Comparison of ENCODE assay signal across 17 cellular contexts in the genomic region with DNA sequence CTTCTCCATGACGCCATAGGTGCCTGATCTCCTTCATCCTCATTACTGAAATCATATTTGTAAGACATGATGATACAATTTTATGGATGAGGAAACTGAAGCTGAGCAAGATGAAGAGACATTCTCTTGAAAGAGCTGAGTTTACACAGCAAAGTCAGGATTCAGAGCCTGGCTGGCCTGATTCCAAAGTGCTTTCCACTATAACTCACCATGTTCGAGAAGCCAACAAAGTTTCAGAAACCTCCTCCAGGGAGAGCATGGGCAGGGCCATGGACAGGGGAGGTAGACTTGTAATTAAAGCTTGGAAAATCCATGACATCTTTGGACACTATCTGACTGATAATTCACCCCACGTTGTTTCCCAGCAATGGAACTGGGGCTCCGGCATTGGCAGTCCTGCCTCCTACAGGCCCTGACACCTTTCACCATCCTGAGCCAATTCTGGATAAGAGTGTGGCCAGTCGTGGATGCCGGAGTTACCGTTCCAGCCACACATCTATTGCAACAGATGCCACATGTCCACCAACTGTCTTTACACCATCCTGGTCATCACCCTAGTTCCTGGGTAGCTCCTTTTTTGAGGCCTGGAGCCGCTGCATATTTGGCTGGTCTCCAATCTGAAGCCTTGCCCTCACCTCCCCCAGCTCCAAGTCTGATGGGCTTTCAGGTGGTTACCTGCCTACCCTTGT.
DNase-seq lines count a peak whose midpoint lies in the region; ATAC-seq and TF ChIP-seq lines count a peak whose summit lies in the region.
"Had no signal": no experiment of that assay in that cellular context is flagged by ENCODE, and none has a peak within 500 bp of the region (broad histone marks: within the 10 kb centered on the region; RNA-seq: fewer than 3 reads in every experiment).

No MANE protein-coding gene starts in this region.

- no peak overlapping the region for H3K27ac Mint-ChIP-seq in stimulated activated effector memory CD8-positive, alpha-beta T cell treated with anti-CD3 and anti-CD28 coated beads, Interleukin-12 subunit alpha, Interleukin-12 subunit beta, amount 100 ng/mL, for 72 hours

- peak; percentile 49 for DNase-seq in IMR-90
- no peak for DNase-seq in coronary artery (ENCODE audit: low spot score)
- peak; percentile 41 for DNase-seq in mesenchymal stem cell
- peak; percentile 30 for DNase-seq in stromal cell of bone marrow (ENCODE audit: low read depth)
- no peak for DNase-seq in stimulated activated effector memory CD8-positive, alpha-beta T cell treated with anti-CD3 and anti-CD28 coated beads, Interleukin-12 subunit alpha, Interleukin-12 subunit beta, amount 100 ng/mL, for 72 hours (ENCODE audit: low spot score in 2 of 2)
- no peak for DNase-seq in esophagus squamous epithelium (lab: John Stamatoyannopoulos, UW)
- DNase-seq: ACHN; BE2C; CD4-positive, alpha-beta memory T cell; DMS79; Kasumi-1; NCI-H187 treated with DMSO at 0.1 percent for 48 hours; NCI-H446 treated with DMSO at 0.1 percent for 48 hours; Peyer's patch; SHP77 had no signal

- TF ChIP-seq POLR2A in IMR-90 (IDR thresholded peaks at IDR 0.05; ENCODE audit: low read depth, low read length) (no peak), esophagus squamous epithelium (IDR thresholded peaks at IDR 0.05) (no peak)

- peak overlapping the region; percentile 60; the same call in 1 of the 2 replicates for H2AK5ac ChIP-seq in IMR-90 (ENCODE audit: low read depth, low read length)
- H2AK5ac ChIP-seq in mesenchymal stem cell (ENCODE audit: low read length, severe bottlenecking): no peak overlapping the region

- H3K36me3 ChIP-seq in IMR-90 (ENCODE audit: control insufficient read depth, insufficient read depth, low read length): no peaks in the 10 kb centered on the region
- H3K36me3 ChIP-seq in mesenchymal stem cell (ENCODE audit: control insufficient read depth in 1 of 2, insufficient read depth in 2 of 2, low read depth in 1 of 2, low read length in 2 of 2): no peaks in the 10 kb centered on the region
- H3K36me3 ChIP-seq in esophagus squamous epithelium: no peaks in the 10 kb centered on the region
- H3K36me3 ChIP-seq: BE2C, Peyer's patch had no signal

- H3K18ac ChIP-seq in IMR-90 (ENCODE audit: low read depth, low read length) (peak overlapping the region; percentile 46), mesenchymal stem cell (ENCODE audit: low read depth in 1 of 2, low read length in 2 of 2) (peak overlapping the region in 1 of 2 experiments; percentile 41)

- H3K4me1 ChIP-seq in IMR-90 (ENCODE audit: control insufficient read depth, insufficient read depth, low read length) (peaks cover 31% of the 10 kb centered on the region), mesenchymal stem cell (ENCODE audit: control insufficient read depth, insufficient read depth, low read depth, low read length) (peaks cover 18% of the 10 kb centered on the region), esophagus squamous epithelium (peaks cover 33 to 66% (median 37%) of the 10 kb centered on the region in 3 donors)

- no peak overlapping the region for H3K23ac ChIP-seq in IMR-90 (ENCODE audit: low read depth, low read length)
- no peak overlapping the region for H3K23ac ChIP-seq in mesenchymal stem cell (ENCODE audit: low read length in 2 of 2)

- H2AFZ ChIP-seq in IMR-90 (replicated peaks; ENCODE audit: low read length, poor library complexity) (no peak overlapping the region), mesenchymal stem cell (ENCODE audit: low read depth, low read length) (no peak overlapping the region)

- in situ Hi-C loops in IMR-90 (cut with MboI; ENCODE audit: low sequenced_read_pairs): no loop called here

- H3K4me1 Mint-ChIP-seq in stimulated activated effector memory CD8-positive, alpha-beta T cell treated with anti-CD3 and anti-CD28 coated beads, Interleukin-12 subunit alpha, Interleukin-12 subunit beta, amount 100 ng/mL, for 72 hours: peaks cover 4% of the 10 kb centered on the region
- H3K4me1 Mint-ChIP-seq: CD4-positive, alpha-beta memory T cell had no signal

- H2BK120ac ChIP-seq in IMR-90 (ENCODE audit: low read depth, low read length) (peak overlapping the region; percentile 10), mesenchymal stem cell (ENCODE audit: low read depth, low read length) (no peak overlapping the region)

- WGBS in IMR-90 (ENCODE audit: extremely low coverage in 2 of 2, insufficient read length in 1 of 2), 2 experiments: 75% methylated on average over 6 of the region's 8 CpGs; no CpG with 5 or more reads in 1 of the 2 experiments
- 98% methylated on average over 8 of the region's 8 CpGs for WGBS in mesenchymal stem cell
- WGBS in esophagus squamous epithelium, 2 donors: 65 to 73% methylated on average over 8 of the region's 8 CpGs

- no peak overlapping the region for H3K9ac ChIP-seq in IMR-90 (ENCODE audit: low read depth, low read length)
- no peak overlapping the region for H3K9ac ChIP-seq in mesenchymal stem cell (ENCODE audit: low read length)

- CTCF ChIA-PET in IMR-90 (lab: Yijun Ruan, JAX): interaction anchor here (1.0 kb wide), 1 partner anchor 72 kb away, joined by 3 read pairs; no protein-coding TSS in a partner anchor

- H2BK12ac ChIP-seq in mesenchymal stem cell (ENCODE audit: low read length in 2 of 2): peak overlapping the region in 1 of 2 experiments; percentile 45

- no peaks in the 10 kb centered on the region for H3K9me3 ChIP-seq in IMR-90 (ENCODE audit: control insufficient read depth, insufficient read depth, low read length)
- H3K9me3 ChIP-seq in mesenchymal stem cell (ENCODE audit: control insufficient read depth, low read length): no peaks in the 10 kb centered on the region
- no peaks in the 10 kb centered on the region for H3K9me3 ChIP-seq in esophagus squamous epithelium
- H3K9me3 ChIP-seq: BE2C, Peyer's patch had no signal

- ATAC-seq in IMR-90 (ENCODE audit: low read depth) (no peak), GM19397 (IDR thresholded peaks at IDR 0.05; ENCODE audit: unreplicated experiment) (no peak), GM18498 (IDR thresholded peaks at IDR 0.05; ENCODE audit: unreplicated experiment) (no peak)
- ATAC-seq in stimulated activated effector memory CD8-positive, alpha-beta T cell treated with anti-CD3 and anti-CD28 coated beads, Interleukin-12 subunit alpha, Interleukin-12 subunit beta, amount 100 ng/mL, for 72 hours: no peak

- H2AK9ac ChIP-seq in IMR-90 (replicated peaks; ENCODE audit: low read depth, low read length, poor library complexity): peak overlapping the region; percentile 66

- H4K20me1 ChIP-seq in IMR-90 (ENCODE audit: insufficient read depth, low read length): no peaks in the 10 kb centered on the region

- H2BK20ac ChIP-seq in IMR-90 (ENCODE audit: low read depth, low read length): peak overlapping the region; percentile 45

- no TSS peak for BruUV-seq in IMR-90 (replicated peaks; lab: Mats Ljungman, UMichigan)

- no peak overlapping the region for H4K8ac ChIP-seq in IMR-90 (ENCODE audit: low read depth in 2 of 2, low read length in 2 of 2)
- H4K8ac ChIP-seq in mesenchymal stem cell (ENCODE audit: low read length): no peak overlapping the region

- H3K4ac ChIP-seq in IMR-90 (ENCODE audit: low read depth, low read length): peak overlapping the region; percentile 40
- H3K4ac ChIP-seq in mesenchymal stem cell (ENCODE audit: low read depth in 1 of 2, low read length in 2 of 2): no peak overlapping the region

- H2BK15ac ChIP-seq in IMR-90 (ENCODE audit: low read depth, low read length) (peak overlapping the region; percentile 53; the same call in 1 of the 3 replicates), mesenchymal stem cell (ENCODE audit: low read depth, poor library complexity, severe bottlenecking) (no peak overlapping the region)

- H3K27me3 ChIP-seq in IMR-90 (ENCODE audit: control insufficient read depth, insufficient read depth, low read length) (no peaks in the 10 kb centered on the region), mesenchymal stem cell (ENCODE audit: control insufficient read depth in 1 of 2, insufficient read depth in 1 of 2, low read length in 2 of 2) (no peaks in the 10 kb centered on the region), esophagus squamous epithelium (no peaks in the 10 kb centered on the region)
- H3K27me3 ChIP-seq: BE2C, Peyer's patch had no signal

- no peak overlapping the region; the same call in 1 of the 2 replicates for H3K14ac ChIP-seq in IMR-90 (replicated peaks; ENCODE audit: low read depth, low read length)
- H3K14ac ChIP-seq in mesenchymal stem cell (ENCODE audit: low read length in 2 of 2): peak overlapping the region in 1 of 2 experiments; percentile 44

- H4K91ac ChIP-seq in IMR-90 (ENCODE audit: insufficient read depth, low read depth, low read length) (peak overlapping the region; percentile 31), mesenchymal stem cell (ENCODE audit: low read length) (no peak overlapping the region)

- H3K56ac ChIP-seq in IMR-90 (ENCODE audit: extremely low read depth, insufficient read depth, low read length): no peak overlapping the region

- H3K4me2 ChIP-seq in IMR-90 (ENCODE audit: low read depth, low read length) (no peak overlapping the region), mesenchymal stem cell (ENCODE audit: low read length, poor library complexity, severe bottlenecking) (no peak overlapping the region)

- H3K9me3 Mint-ChIP-seq in stimulated activated effector memory CD8-positive, alpha-beta T cell treated with anti-CD3 and anti-CD28 coated beads, Interleukin-12 subunit alpha, Interleukin-12 subunit beta, amount 100 ng/mL, for 72 hours: no peaks in the 10 kb centered on the region

- H3K4me3 Mint-ChIP-seq in stimulated activated effector memory CD8-positive, alpha-beta T cell treated with anti-CD3 and anti-CD28 coated beads, Interleukin-12 subunit alpha, Interleukin-12 subunit beta, amount 100 ng/mL, for 72 hours: no peak overlapping the region
- H3K4me3 Mint-ChIP-seq: CD4-positive, alpha-beta memory T cell had no signal

- TF ChIP-seq CTCF in IMR-90 (conservative IDR thresholded peaks at IDR 0.05; ENCODE audit: low read depth, low read length) (no peak), coronary artery (IDR thresholded peaks at IDR 0.05) (no peak), esophagus squamous epithelium (IDR thresholded peaks at IDR 0.05) (no peak)

- no peaks in the 10 kb centered on the region for H3K36me3 Mint-ChIP-seq in stimulated activated effector memory CD8-positive, alpha-beta T cell treated with anti-CD3 and anti-CD28 coated beads, Interleukin-12 subunit alpha, Interleukin-12 subunit beta, amount 100 ng/mL, for 72 hours
- H3K36me3 Mint-ChIP-seq: CD4-positive, alpha-beta memory T cell had no signal

- POLR2A ChIA-PET in IMR-90 (lab: Charles Lee; ENCODE audit: unreplicated experiment): no interaction called here

- TF ChIP-seq RAD21 in IMR-90 (IDR thresholded peaks at IDR 0.05; ENCODE audit: low read length): no peak

- peaks cover 16% of the 10 kb centered on the region for H3K9me1 ChIP-seq in IMR-90 (ENCODE audit: insufficient read depth, low read length)

- H3K4me3 ChIP-seq in IMR-90 (ENCODE audit: insufficient read depth, low read depth, low read length) (no peak overlapping the region), coronary artery (no peak overlapping the region), mesenchymal stem cell (ENCODE audit: insufficient read depth in 1 of 2, low read depth in 1 of 2, low read length in 2 of 2) (no peak overlapping the region), esophagus squamous epithelium (no peak overlapping the region)
- H3K4me3 ChIP-seq: Peyer's patch had no signal

- H3K27ac ChIP-seq in IMR-90 (ENCODE audit: insufficient read depth, low read length) (no peak overlapping the region), coronary artery (peak overlapping the region; percentile 41 to 93), mesenchymal stem cell (ENCODE audit: low read length, poor library complexity, severe bottlenecking) (no peak overlapping the region), esophagus squamous epithelium (peak overlapping the region in 1 of 4 donors; percentile 92)

- intact Hi-C loops in IMR-90 (cut with micrococcal nuclease) (loop anchor here (10.0 kb wide), 1 partner anchor 228 kb away; the partner anchor contains the start of gene WDR43), esophagus squamous epithelium (cut with DNase I) (loop anchor here (10.0 kb wide), 1 partner anchor 88 kb away; the partner anchor contains the start of gene PPP1CB)

- H2BK5ac ChIP-seq in IMR-90 (ENCODE audit: low read depth, low read length, poor library complexity, severe bottlenecking): no peak overlapping the region
- no peak overlapping the region for H2BK5ac ChIP-seq in mesenchymal stem cell (ENCODE audit: low read depth, low read length, poor library complexity, severe bottlenecking)

- no peak overlapping the region for H4K5ac ChIP-seq in IMR-90 (ENCODE audit: low read depth, low read length)

- H3K79me1 ChIP-seq in IMR-90 (ENCODE audit: low read depth in 1 of 2, low read length in 2 of 2): peaks cover 0 to 13% of the 10 kb centered on the region in 2 experiments; a peak in 1 of 4 replicates
- no peaks in the 10 kb centered on the region for H3K79me1 ChIP-seq in mesenchymal stem cell (replicated peaks; ENCODE audit: low read length, poor library complexity, severe bottlenecking)

- dilution Hi-C loops in IMR-90 (cut with HindIII; ENCODE audit: low sequenced_read_pairs, unreplicated experiment): no loop called here

Comparison
In these comparisons a context has a peak if more than half of its experiments do, and no peak if none do; other contexts are left out.
1. DNase-seq: peak in IMR-90 (single experiment), mesenchymal stem cell (single experiment) and stromal cell of bone marrow (single experiment); none in coronary artery (single experiment), stimulated activated effector memory CD8-positive, alpha-beta T cell treated with anti-CD3 and anti-CD28 coated beads, Interleukin-12 subunit alpha, Interleukin-12 subunit beta, amount 100 ng/mL, for 72 hours (0 of 2) and esophagus squamous epithelium (single experiment).
2. H3K27ac ChIP-seq: peak in coronary artery (2 of 2); none in IMR-90 (single experiment) and mesenchymal stem cell (single experiment).